ENCODE assay signal across 11 cellular contexts in genomic region chr1:222124602-222125001, GRCh38.
DNase-seq lines count a peak whose midpoint lies in the region; ATAC-seq and TF ChIP-seq lines count a peak whose summit lies in the region.
"Had no signal": no experiment of that assay in that cellular context is flagged by ENCODE, and none has a peak within 500 bp of the region (broad histone marks: within the 10 kb centered on the region; RNA-seq: fewer than 3 reads in every experiment).

No MANE protein-coding gene starts in this region.

- peak; percentile 36 for DNase-seq in ELF-1 (ENCODE audit: low read depth, low spot score)
- peak; percentile 49 for DNase-seq in NCI-H2171 treated with DMSO at 0.1 percent for 48 hours (lab: John Stamatoyannopoulos, UW)
- DNase-seq in choroid plexus epithelial cell (ENCODE audit: low read depth) = no peak
- DNase-seq in osteoblast (ENCODE audit: insufficient read length, low spot score, missing footprints) = no peak
- DNase-seq in activated CD4-positive, alpha-beta T cell treated with anti-CD3 and anti-CD28 coated beads for 1 hour = no peak
- DNase-seq in GOT3 (lab: John Stamatoyannopoulos, UW) = no peak
- no peak for DNase-seq in Caco-2
- DNase-seq: colonic mucosa, NCI-H1105 treated with DMSO at 0.1 percent for 48 hours had no signal

- H3K4me1 Mint-ChIP-seq in Caco-2 (ENCODE audit: low read depth, unreplicated experiment) = peaks cover 6% of the 10 kb centered on the region

- POLR2A ChIA-PET in Caco-2 (lab: Charles Lee) = no interaction called here

- H3K4me1 ChIP-seq in osteoblast (ENCODE audit: insufficient read depth, low read length) = no peaks in the 10 kb centered on the region
- no peaks in the 10 kb centered on the region for H3K4me1 ChIP-seq in Caco-2
- H3K4me1 ChIP-seq: colonic mucosa had no signal

- no TSS peak for BruUV-seq in Caco-2 (replicated peaks; lab: Mats Ljungman, UMichigan)

- TF ChIP-seq CTCF in choroid plexus epithelial cell (conservative IDR thresholded peaks at IDR 0.05; ENCODE audit: low read depth, low read length) (peak; percentile 30), osteoblast (IDR thresholded peaks at IDR 0.05; ENCODE audit: extremely low read depth, low read depth, low read length) (peak; percentile 54), Caco-2 (IDR thresholded peaks at IDR 0.05; ENCODE audit: insufficient read depth in 1 of 2, low read depth in 1 of 2, low read length in 1 of 2, severe bottlenecking in 1 of 2, unreplicated experiment in 1 of 2) (peak in 1 of 2 experiments; percentile 31)

- intact Hi-C loops in Caco-2 (cut with micrococcal nuclease; ENCODE audit: unreplicated experiment) = loop anchor here (1.0 kb wide), 1 partner anchor 47 kb away; no protein-coding TSS in a partner anchor

- H3K27ac Mint-ChIP-seq in Caco-2 (ENCODE audit: unreplicated experiment) = no peak overlapping the region

- no peak overlapping the region for H3K27ac ChIP-seq in osteoblast (ENCODE audit: low read depth, low read length)
- H3K27ac ChIP-seq: colonic mucosa, skin epidermis had no signal

- no peaks in the 10 kb centered on the region for H3K36me3 Mint-ChIP-seq in Caco-2 (ENCODE audit: insufficient read depth, unreplicated experiment)

- H3K4me3 Mint-ChIP-seq in Caco-2 (ENCODE audit: unreplicated experiment) = no peak overlapping the region

- no peaks in the 10 kb centered on the region for H3K79me2 ChIP-seq in osteoblast (ENCODE audit: insufficient read depth, low read length)

- peaks cover 5% of the 10 kb centered on the region for H3K27me3 Mint-ChIP-seq in Caco-2 (ENCODE audit: insufficient read depth, unreplicated experiment)

- H3K4me3 ChIP-seq in choroid plexus epithelial cell (ENCODE audit: low read depth, low read length) (no peak overlapping the region), osteoblast (ENCODE audit: insufficient read depth, low read length) (no peak overlapping the region), Caco-2 (ENCODE audit: low read depth, low read length) (no peak overlapping the region)
- H3K4me3 ChIP-seq: colonic mucosa, skin epidermis had no signal

- no peak overlapping the region for H2AFZ ChIP-seq in osteoblast (ENCODE audit: low read length)

- CTCF ChIA-PET in Caco-2 (lab: Charles Lee) = no interaction called here

- H4K20me1 ChIP-seq in osteoblast (ENCODE audit: insufficient read depth, low read length) = no peaks in the 10 kb centered on the region

- no peak overlapping the region for H3K4me2 ChIP-seq in osteoblast (ENCODE audit: insufficient read depth, low read length)

- H3K9me3 ChIP-seq in osteoblast (ENCODE audit: low read depth, low read length) = no peaks in the 10 kb centered on the region
- no peaks in the 10 kb centered on the region for H3K9me3 ChIP-seq in Caco-2
- H3K9me3 ChIP-seq: colonic mucosa had no signal

- ATAC-seq in GM21737 (IDR thresholded peaks at IDR 0.05; ENCODE audit: unreplicated experiment) = no peak

- H3K36me3 ChIP-seq in osteoblast (ENCODE audit: insufficient read depth, low read length) = no peaks in the 10 kb centered on the region
- H3K36me3 ChIP-seq in Caco-2 (ENCODE audit: control insufficient read depth, insufficient read depth, low read length) = no peaks in the 10 kb centered on the region
- H3K36me3 ChIP-seq: colonic mucosa had no signal

- no peaks in the 10 kb centered on the region for H3K9me3 Mint-ChIP-seq in Caco-2 (ENCODE audit: unreplicated experiment)

- no peaks in the 10 kb centered on the region for H3K27me3 ChIP-seq in osteoblast (ENCODE audit: insufficient read depth, low read length)
- H3K27me3 ChIP-seq in Caco-2 (replicated peaks; ENCODE audit: control insufficient read depth, insufficient read depth, low read length) = no peaks in the 10 kb centered on the region
- H3K27me3 ChIP-seq: colonic mucosa had no signal

Comparison
In these comparisons a context has a peak if more than half of its experiments do, and no peak if none do; other contexts are left out.
1. DNase-seq: peak in ELF-1 (single experiment) and NCI-H2171 treated with DMSO at 0.1 percent for 48 hours (single experiment); none in choroid plexus epithelial cell (single experiment), osteoblast (single experiment), activated CD4-positive, alpha-beta T cell treated with anti-CD3 and anti-CD28 coated beads for 1 hour (single experiment), GOT3 (single experiment) and Caco-2 (0 of 2).